Comparison of ENCODE assay signal across 20 cellular contexts in genomic region chr4:55075376-55075775, GRCh38. TPM values are rescaled to one million over a fixed set of nuclear protein-coding genes. Genes with fewer than 3 reads are reported as not detected.
DNase-seq lines count a peak whose midpoint lies in the region; ATAC-seq, FAIRE-seq and TF ChIP-seq lines count a peak whose summit lies in the region.
"Had no signal": no experiment of that assay in that cellular context is flagged by ENCODE, and none has a peak within 500 bp of the region (broad histone marks: within the 10 kb centered on the region; RNA-seq: fewer than 3 reads in every experiment).

No MANE protein-coding gene starts in this region.

- H4K20me1 ChIP-seq in KMS-11 (ENCODE audit: insufficient read depth), result no peaks in the 10 kb centered on the region

- FAIRE-seq in TTC549 (lab: Jason Lieb, UNC), result peak; percentile 50
- FAIRE-seq: GM12878 had no signal

- ATAC-seq in activated naive CD4-positive, alpha-beta T cell treated with anti-CD3 and anti-CD28 coated beads, Interleukin-2, amount 50 U/mL, for 72 hours, result no peak
- ATAC-seq: GM12878 had no signal

- peaks cover 37% of the 10 kb centered on the region for H3K4me1 ChIP-seq in KMS-11 (ENCODE audit: low read depth, poor library complexity, severe bottlenecking)
- H3K4me1 ChIP-seq in iPS-20b (ENCODE audit: insufficient read depth, low read length), result peaks cover 22% of the 10 kb centered on the region; the same call in 1 of the 2 replicates
- H3K4me1 ChIP-seq in breast epithelium, result no peaks in the 10 kb centered on the region

- TF ChIP-seq CTCF in KMS-11 (conservative IDR thresholded peaks at IDR 0.05; ENCODE audit: low read depth, low read length) (no peak), breast epithelium (IDR thresholded peaks at IDR 0.05) (no peak)

- no peaks in the 10 kb centered on the region for H3K9me3 ChIP-seq in iPS-20b (ENCODE audit: insufficient read depth, low read depth, low read length)
- H3K9me3 ChIP-seq in breast epithelium, result no peaks in the 10 kb centered on the region

- intact Hi-C loops in breast epithelium (cut with DNase I; ENCODE audit: low total_unique reads), result no loop called here

- H3K4me3 ChIP-seq in KMS-11 (IDR thresholded peaks at IDR 0.05; ENCODE audit: insufficient read depth, low read depth, low read length) (peak overlapping the region; percentile 74), iPS-20b (ENCODE audit: low read length) (no peak overlapping the region), breast epithelium (no peak overlapping the region)
- H3K4me3 ChIP-seq: GM12878, PC-9 had no signal

- DNase-seq in NCI-H1092 (lab: John Stamatoyannopoulos, UW), result no peak
- no peak for DNase-seq in breast epithelium (ENCODE audit: low spot score in 2 of 2)
- no peak for DNase-seq in NCI-H1417 treated with DMSO at 0.1 percent for 48 hours (lab: John Stamatoyannopoulos, UW)
- no peak for DNase-seq in activated naive CD4-positive, alpha-beta T cell treated with anti-CD3 and anti-CD28 coated beads, Interleukin-2, amount 50 U/mL, for 72 hours (ENCODE audit: low spot score in 2 of 2)
- DNase-seq: CD4-positive, alpha-beta T cell; COR-L47; DMS79 treated with DMSO at 0.1 percent for 48 hours; IMR-90; NCI-H1436; NCI-H187 treated with DMSO at 0.1 percent for 48 hours; NCI-H2107; PC-9; RPMI8226; SHP77; SW 1271 had no signal

- H3K36me3 ChIP-seq in KMS-11 (ENCODE audit: insufficient read depth) (no peaks in the 10 kb centered on the region), iPS-20b (ENCODE audit: insufficient read depth, low read depth, low read length) (peaks cover 19% of the 10 kb centered on the region), breast epithelium (no peaks in the 10 kb centered on the region)

- H3K27me3 ChIP-seq in KMS-11 (ENCODE audit: insufficient read depth, low read depth) (no peaks in the 10 kb centered on the region), iPS-20b (ENCODE audit: insufficient read depth, low read length) (no peaks in the 10 kb centered on the region), breast epithelium (no peaks in the 10 kb centered on the region)

- H3K27ac Mint-ChIP-seq in activated naive CD4-positive, alpha-beta T cell treated with anti-CD3 and anti-CD28 coated beads, Interleukin-2, amount 50 U/mL, for 72 hours, result no peak overlapping the region
- H3K27ac Mint-ChIP-seq: CD4-positive, alpha-beta T cell had no signal

- H3K4me2 ChIP-seq in KMS-11, result peak overlapping the region; percentile 96
- H3K4me2 ChIP-seq: PC-9 had no signal

- H3K27ac ChIP-seq in KMS-11 (peak overlapping the region; percentile 59), iPS-20b (ENCODE audit: low read length) (no peak overlapping the region), breast epithelium (no peak overlapping the region)
- H3K27ac ChIP-seq: PC-9 had no signal

- H3K79me2 ChIP-seq in KMS-11 (ENCODE audit: insufficient read depth, low read depth), result no peaks in the 10 kb centered on the region

- H3K9ac ChIP-seq in KMS-11 (no peak overlapping the region; the same call in 1 of the 2 replicates), iPS-20b (ENCODE audit: low read depth, low read length) (peak overlapping the region; percentile 3; the same call in 1 of the 2 replicates)

- no peak for TF ChIP-seq POLR2A in breast epithelium (IDR thresholded peaks at IDR 0.05)

- no peaks in the 10 kb centered on the region for H3K36me3 Mint-ChIP-seq in activated naive CD4-positive, alpha-beta T cell treated with anti-CD3 and anti-CD28 coated beads, Interleukin-2, amount 50 U/mL, for 72 hours

- H3K9me3 Mint-ChIP-seq in activated naive CD4-positive, alpha-beta T cell treated with anti-CD3 and anti-CD28 coated beads, Interleukin-2, amount 50 U/mL, for 72 hours, result no peaks in the 10 kb centered on the region
- H3K9me3 Mint-ChIP-seq: CD4-positive, alpha-beta T cell had no signal

- H2AFZ ChIP-seq in KMS-11 (ENCODE audit: low read depth), result peak overlapping the region; percentile 41
- H2AFZ ChIP-seq: PC-9 had no signal

RNA-seq across cellular contexts. Expression of gene KDR, which starts 50.0 kb away (rescaled TPM):
- 10 to 100 TPM; 20.3 to 64.2 (median 40.6) TPM for total RNA-seq in breast epithelium
- total RNA-seq in activated naive CD4-positive, alpha-beta T cell treated with anti-CD3 and anti-CD28 coated beads, Interleukin-2, amount 50 U/mL, for 72 hours, result not detected
- total RNA-seq: CD4-positive, alpha-beta T cell; HT-29; IMR-90 had no signal

Comparison
In these comparisons a context has a peak if more than half of its experiments do, and no peak if none do; other contexts are left out.
1. RNA of gene KDR, which starts 50.0 kb away (total RNA-seq): 20.3 to 64.2 TPM in breast epithelium; not detected in activated naive CD4-positive, alpha-beta T cell treated with anti-CD3 and anti-CD28 coated beads, Interleukin-2, amount 50 U/mL, for 72 hours; every median in the first group is over 10 times any median in the second.